ENCODE assay signal across 10 cellular contexts in the genomic region with DNA sequence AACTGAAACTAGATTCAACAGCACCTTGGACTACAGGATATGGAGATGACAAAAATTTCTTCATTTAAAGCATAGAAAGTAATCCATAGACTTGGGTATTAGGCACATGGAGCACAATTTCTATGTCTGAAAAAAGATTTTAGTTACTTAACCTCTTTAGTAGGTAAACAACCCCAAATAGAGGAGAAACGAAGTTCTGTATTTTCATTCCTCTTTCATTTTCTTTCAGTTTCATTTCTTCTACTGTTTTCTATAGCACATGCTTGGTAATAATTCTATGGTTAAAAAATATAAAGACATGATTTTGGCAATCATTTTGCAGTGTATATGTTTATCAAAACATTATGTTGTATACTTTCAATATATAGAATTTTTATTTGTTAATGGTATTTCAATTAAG.
DNase-seq lines count a peak whose midpoint lies in the region; ATAC-seq, FAIRE-seq and TF ChIP-seq lines count a peak whose summit lies in the region.
"Had no signal": no experiment of that assay in that cellular context is flagged by ENCODE, and none has a peak within 500 bp of the region (broad histone marks: within the 10 kb centered on the region; RNA-seq: fewer than 3 reads in every experiment).

No MANE protein-coding gene starts in this region.

- intact Hi-C loops in lower lobe of right lung (cut with DNase I), result no loop called here

- peaks cover 20% of the 10 kb centered on the region for H3K36me3 Mint-ChIP-seq in GM23338 (ENCODE audit: low read depth)

- no peaks in the 10 kb centered on the region for H3K27me3 Mint-ChIP-seq in GM23338 (ENCODE audit: insufficient read depth, low read depth, poor library complexity)

- no peak overlapping the region for H3K4me3 Mint-ChIP-seq in GM23338

- H3K79me2 ChIP-seq in GM23338 (replicated peaks; ENCODE audit: insufficient read depth), result no peaks in the 10 kb centered on the region

- no peaks in the 10 kb centered on the region for H3F3A ChIP-seq in GM23338 (replicated peaks; ENCODE audit: low read depth)

- no peak overlapping the region for H2AFZ ChIP-seq in GM23338

- 0 out of 2 replicates have a peak, but pooled peaks cover 3% of the 10 kb centered on the region for H3K9me2 ChIP-seq in GM23338 (ENCODE audit: insufficient read depth)

- 0 out of 2 replicates have a peak overlapping the region, but pooled peaks have one; percentile 11 for H3K27ac Mint-ChIP-seq in GM23338

- FAIRE-seq in urothelium cell line (lab: Jason Lieb, UNC), result no peak

- H3K9me3 ChIP-seq in lower lobe of right lung, result no peaks in the 10 kb centered on the region

- H3K4me3 ChIP-seq in GM23338, result no peak overlapping the region
- peak overlapping the region; percentile 15 for H3K4me3 ChIP-seq in lower lobe of right lung

- DNase-seq in GM23338 (ENCODE audit: low spot score) (no peak), MV-4-11 (lab: John Stamatoyannopoulos, UW) (peak; percentile 74), lower lobe of right lung (no peak), urothelium cell line (ENCODE audit: low spot score) (no peak), SW480 (ENCODE audit: low spot score) (no peak), superior temporal gyrus (ENCODE audit: extremely low spot score) (no peak)
- DNase-seq in stimulated activated CD4-positive, alpha-beta T cell treated with anti-CD3 and anti-CD28 coated beads, Interleukin-12 subunit alpha, Interleukin-12 subunit beta, amount 100 ng/mL, for 4 hours, result no peak
- DNase-seq: activated CD4-positive, alpha-beta T cell treated with anti-CD3 and anti-CD28 coated beads, Interleukin-2, amount 50 U/mL, for 48 hours; foreskin keratinocyte had no signal

- no peaks in the 10 kb centered on the region for H4K20me1 ChIP-seq in GM23338 (replicated peaks; ENCODE audit: insufficient read depth)

- TF ChIP-seq CTCF in GM23338 (conservative IDR thresholded peaks at IDR 0.05; ENCODE audit: low read depth in 2 of 2) (no peak), lower lobe of right lung (IDR thresholded peaks at IDR 0.05) (no peak)

- H3K4me2 ChIP-seq in GM23338, result no peak overlapping the region

- H3K4me1 Mint-ChIP-seq in GM23338, result no peaks in the 10 kb centered on the region; the same call in 2 of the 3 replicates

- H3K27me3 ChIP-seq in GM23338 (ENCODE audit: insufficient read depth), result no peaks in the 10 kb centered on the region
- H3K27me3 ChIP-seq in lower lobe of right lung (ENCODE audit: low read depth), result no peaks in the 10 kb centered on the region
- H3K27me3 ChIP-seq: foreskin keratinocyte had no signal

- H3K36me3 ChIP-seq in GM23338 (ENCODE audit: insufficient read depth), result peaks cover 3% of the 10 kb centered on the region; the same call in 1 of the 2 replicates
- H3K36me3 ChIP-seq in lower lobe of right lung, result no peaks in the 10 kb centered on the region

- H3K4me1 ChIP-seq in GM23338 (ENCODE audit: insufficient read depth) (0 out of 2 replicates have a peak, but pooled peaks cover 9% of the 10 kb centered on the region), lower lobe of right lung (no peaks in the 10 kb centered on the region)
- H3K4me1 ChIP-seq: foreskin keratinocyte had no signal

- ATAC-seq in GM18520 (IDR thresholded peaks at IDR 0.05; ENCODE audit: unreplicated experiment), result peak; percentile 30
- no peak for ATAC-seq in GM23338
- no peak for ATAC-seq in lower lobe of right lung
- ATAC-seq: foreskin keratinocyte had no signal

- peaks cover 14% of the 10 kb centered on the region for H3K9me3 Mint-ChIP-seq in GM23338

- no peak overlapping the region for H3K27ac ChIP-seq in GM23338 (ENCODE audit: low read depth)
- H3K27ac ChIP-seq in lower lobe of right lung, result no peak overlapping the region
- H3K27ac ChIP-seq: foreskin keratinocyte had no signal

TF ChIP-seq in GM23338, 12 proteins besides CTCF, POLR2A, EP300 and RAD21 (continues in another document):
- no peak for TF ChIP-seq STAT1 (IDR thresholded peaks at IDR 0.05; ENCODE audit: unreplicated experiment)
- no peak for TF ChIP-seq CREB1 (CRISPR knock-in tag; IDR thresholded peaks at IDR 0.05; ENCODE audit: low read depth)
- TF ChIP-seq, protein P1, sequence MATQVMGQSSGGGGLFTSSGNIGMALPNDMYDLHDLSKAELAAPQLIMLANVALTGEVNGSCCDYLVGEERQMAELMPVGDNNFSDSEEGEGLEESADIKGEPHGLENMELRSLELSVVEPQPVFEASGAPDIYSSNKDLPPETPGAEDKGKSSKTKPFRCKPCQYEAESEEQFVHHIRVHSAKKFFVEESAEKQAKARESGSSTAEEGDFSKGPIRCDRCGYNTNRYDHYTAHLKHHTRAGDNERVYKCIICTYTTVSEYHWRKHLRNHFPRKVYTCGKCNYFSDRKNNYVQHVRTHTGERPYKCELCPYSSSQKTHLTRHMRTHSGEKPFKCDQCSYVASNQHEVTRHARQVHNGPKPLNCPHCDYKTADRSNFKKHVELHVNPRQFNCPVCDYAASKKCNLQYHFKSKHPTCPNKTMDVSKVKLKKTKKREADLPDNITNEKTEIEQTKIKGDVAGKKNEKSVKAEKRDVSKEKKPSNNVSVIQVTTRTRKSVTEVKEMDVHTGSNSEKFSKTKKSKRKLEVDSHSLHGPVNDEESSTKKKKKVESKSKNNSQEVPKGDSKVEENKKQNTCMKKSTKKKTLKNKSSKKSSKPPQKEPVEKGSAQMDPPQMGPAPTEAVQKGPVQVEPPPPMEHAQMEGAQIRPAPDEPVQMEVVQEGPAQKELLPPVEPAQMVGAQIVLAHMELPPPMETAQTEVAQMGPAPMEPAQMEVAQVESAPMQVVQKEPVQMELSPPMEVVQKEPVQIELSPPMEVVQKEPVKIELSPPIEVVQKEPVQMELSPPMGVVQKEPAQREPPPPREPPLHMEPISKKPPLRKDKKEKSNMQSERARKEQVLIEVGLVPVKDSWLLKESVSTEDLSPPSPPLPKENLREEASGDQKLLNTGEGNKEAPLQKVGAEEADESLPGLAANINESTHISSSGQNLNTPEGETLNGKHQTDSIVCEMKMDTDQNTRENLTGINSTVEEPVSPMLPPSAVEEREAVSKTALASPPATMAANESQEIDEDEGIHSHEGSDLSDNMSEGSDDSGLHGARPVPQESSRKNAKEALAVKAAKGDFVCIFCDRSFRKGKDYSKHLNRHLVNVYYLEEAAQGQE (IDR thresholded peaks at IDR 0.05; ENCODE audit: unreplicated experiment), result no peak
- no peak for TF ChIP-seq NANOG (IDR thresholded peaks at IDR 0.05; ENCODE audit: borderline replicate concordance)
- no peak for TF ChIP-seq POLR2AphosphoS5 (IDR thresholded peaks at IDR 0.05; ENCODE audit: low read depth)
- TF ChIP-seq JUNB (IDR thresholded peaks at IDR 0.05; ENCODE audit: unreplicated experiment), result no peak
- TF ChIP-seq EZH2 (IDR thresholded peaks at IDR 0.05; ENCODE audit: low read depth, unreplicated experiment), result no peak
- no peak for TF ChIP-seq ZNF114 (CRISPR knock-in tag; IDR thresholded peaks at IDR 0.05)
- TF ChIP-seq, protein P2, sequence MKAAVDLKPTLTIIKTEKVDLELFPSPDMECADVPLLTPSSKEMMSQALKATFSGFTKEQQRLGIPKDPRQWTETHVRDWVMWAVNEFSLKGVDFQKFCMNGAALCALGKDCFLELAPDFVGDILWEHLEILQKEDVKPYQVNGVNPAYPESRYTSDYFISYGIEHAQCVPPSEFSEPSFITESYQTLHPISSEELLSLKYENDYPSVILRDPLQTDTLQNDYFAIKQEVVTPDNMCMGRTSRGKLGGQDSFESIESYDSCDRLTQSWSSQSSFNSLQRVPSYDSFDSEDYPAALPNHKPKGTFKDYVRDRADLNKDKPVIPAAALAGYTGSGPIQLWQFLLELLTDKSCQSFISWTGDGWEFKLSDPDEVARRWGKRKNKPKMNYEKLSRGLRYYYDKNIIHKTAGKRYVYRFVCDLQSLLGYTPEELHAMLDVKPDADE (IDR thresholded peaks at IDR 0.05), result no peak
- no peak for TF ChIP-seq EZH2phosphoT487 (IDR thresholded peaks at IDR 0.05; ENCODE audit: unreplicated experiment)
